ENCODE assay signal across 8 cellular contexts in genomic region chr10:84194424-84195043, GRCh38. TPM values are rescaled to one million over a fixed set of nuclear protein-coding genes. Genes with fewer than 3 reads are reported as not detected.
A peak's percentile ranks its signal among the peaks of the same experiment; 100 is the strongest.
DNase-seq lines count a peak whose midpoint lies in the region; ATAC-seq, FAIRE-seq and TF ChIP-seq lines count a peak whose summit lies in the region.

Gene CDHR1 (plus strand): TSS chr10:84194537. CDS start chr10:84194761, 224 bp downstream.

- H3K4me2 ChIP-seq in Karpas-422 (ENCODE audit: low read depth, low read length, poor library complexity, severe bottlenecking) = no peak within 1 kb of the TSS

- no peaks in the 10 kb centered on the region for H3K9me3 Mint-ChIP-seq in IgD-negative memory B cell

- TF ChIP-seq CTCF in fibroblast of pulmonary artery (IDR thresholded peaks at IDR 0.05; ENCODE audit: low read length, missing control alignments) (no peak), pancreas (IDR thresholded peaks at IDR 0.05) (no peak)

- H3K27me3 Mint-ChIP-seq in IgD-negative memory B cell = peaks cover 19% of the 10 kb centered on the region

- H2AFZ ChIP-seq in Karpas-422 (ENCODE audit: low read length) = no peak within 1 kb of the TSS

- no peak within 1 kb of the TSS for H3K9ac ChIP-seq in Karpas-422 (ENCODE audit: low read length)

- peaks cover 0 to 10% (median 0%) of the 10 kb centered on the region in 4 donors for H3K27me3 ChIP-seq in pancreas
- H3K27me3 ChIP-seq in Karpas-422 (ENCODE audit: low read length) = no peaks in the 10 kb centered on the region

- intact Hi-C loops in pancreas (cut with DNase I) = no loop called here

- DNase-seq in Daoy (ENCODE audit: low read depth) = peak; percentile 8
- peak; percentile 14 to 32 for DNase-seq in activated CD8-positive, alpha-beta memory T cell treated with anti-CD3 and anti-CD28 coated beads for 1 hour (ENCODE audit: extremely low read depth in 1 of 2, low read depth in 1 of 2)
- DNase-seq in fibroblast of pulmonary artery (ENCODE audit: low read depth) = no peak
- DNase-seq in pancreas = peak in 1 of 6 donors; percentile 70
- no peak for DNase-seq in Karpas-422

- H3K4me3 ChIP-seq in fibroblast of pulmonary artery (replicated peaks; ENCODE audit: low read depth, low read length) = peak within 1 kb of the TSS; percentile 21
- peak within 1 kb of the TSS in 3 of 4 donors; percentile 8 to 46 (median 29) for H3K4me3 ChIP-seq in pancreas
- H3K4me3 ChIP-seq in Karpas-422 (ENCODE audit: low read length) = no peak within 1 kb of the TSS

- no peaks in the 10 kb centered on the region for H4K20me1 ChIP-seq in Karpas-422 (ENCODE audit: insufficient read depth, low read depth, low read length)

- H3K27ac Mint-ChIP-seq in IgD-negative memory B cell = peak within 1 kb of the TSS in 1 of 3 donors; percentile 51

- peak; percentile 69 for ATAC-seq in GM21423 (IDR thresholded peaks at IDR 0.05; ENCODE audit: unreplicated experiment)
- peak; percentile 38 to 69 (median 47) for ATAC-seq in pancreas
- ATAC-seq in GM18858 (IDR thresholded peaks at IDR 0.05; ENCODE audit: unreplicated experiment) = no peak

- H3K9me3 ChIP-seq in pancreas = no peaks in the 10 kb centered on the region
- no peaks in the 10 kb centered on the region for H3K9me3 ChIP-seq in Karpas-422 (ENCODE audit: low read length)

- H3K4me1 Mint-ChIP-seq in IgD-negative memory B cell = peaks cover 0 to 1% (median 1%) of the 10 kb centered on the region in 3 donors

- H3K27ac ChIP-seq in pancreas (no peak within 1 kb of the TSS), Karpas-422 (ENCODE audit: low read length) (no peak within 1 kb of the TSS)

- WGBS in pancreas, 2 donors = 1 to 2% methylated on average over 55 to 61 of the region's 61 CpGs

- H3K4me3 Mint-ChIP-seq in IgD-negative memory B cell = peak within 1 kb of the TSS; percentile 15 to 83 (median 74)

- no peaks in the 10 kb centered on the region for H3K79me2 ChIP-seq in Karpas-422 (ENCODE audit: low read length)

- peaks cover 4% of the 10 kb centered on the region for H3K36me3 Mint-ChIP-seq in IgD-negative memory B cell

- no peaks in the 10 kb centered on the region for H3K36me3 ChIP-seq in pancreas
- no peaks in the 10 kb centered on the region for H3K36me3 ChIP-seq in Karpas-422 (ENCODE audit: insufficient read depth, low read length)

- no peak for FAIRE-seq in pancreas (lab: Jason Lieb, UNC)

- H3K9me2 ChIP-seq in Karpas-422 (replicated peaks; ENCODE audit: insufficient read depth, low read length) = no peaks in the 10 kb centered on the region

- H3K4me1 ChIP-seq in pancreas (peaks cover 0 to 6% (median 5%) of the 10 kb centered on the region in 3 donors), Karpas-422 (ENCODE audit: low read length) (no peaks in the 10 kb centered on the region)

RNA-seq across cellular contexts. Expression of gene CDHR1, which starts in this region (rescaled TPM):
- not detected in 2 replicates for total RNA-seq in Daoy (2014; rRNA removed; shearing (Covaris generic))
- polyA plus RNA-seq in IgD-negative memory B cell (not detected), pancreas (under 1 TPM; 0.72 to 0.77 TPM)
- total RNA-seq in pancreas = under 1 TPM in 5 of 6 donors, not detected in 1; 0.03 to 0.50 (median 0.32) TPM
- not detected in 2 replicates for total RNA-seq in Karpas-422 (2014; rRNA removed; shearing (Covaris generic); ENCODE audit: low replicate concordance)

Comparison
In these comparisons a context has a peak if more than half of its experiments do, and no peak if none do; other contexts are left out.
1. Peak in DNase-seq in Daoy; RNA of the gene not detected or under 1 TPM.
2. Peak in ATAC-seq and H3K4me3 ChIP-seq in pancreas; RNA of the gene not detected or under 1 TPM.
3. DNase-seq: peak in activated CD8-positive, alpha-beta memory T cell treated with anti-CD3 and anti-CD28 coated beads for 1 hour (2 of 2); none in fibroblast of pulmonary artery (single experiment) and Karpas-422 (single experiment).